Comparison of ENCODE assay signal across 8 cellular contexts in genomic region chr10:107442035-107442505, GRCh38.
A peak's percentile ranks its signal among the peaks of the same experiment; 100 is the strongest.
DNase-seq lines count a peak whose midpoint lies in the region; ATAC-seq and TF ChIP-seq lines count a peak whose summit lies in the region.

No MANE protein-coding gene starts in this region.

- H3K36me3 ChIP-seq in MG63 (no peaks in the 10 kb centered on the region), mesenchymal stem cell (ENCODE audit: control insufficient read depth in 1 of 2, insufficient read depth in 2 of 2, low read depth in 1 of 2, low read length in 2 of 2) (no peaks in the 10 kb centered on the region), tibial artery (no peaks in the 10 kb centered on the region)

- WGBS in mesenchymal stem cell, result 83% methylated on average over 3 of the region's 5 CpGs

- H3K4me3 ChIP-seq in MG63 (peak overlapping the region; percentile 19), mesenchymal stem cell (ENCODE audit: insufficient read depth in 1 of 2, low read depth in 1 of 2, low read length in 2 of 2) (no peak overlapping the region), tibial artery (no peak overlapping the region), coronary artery (no peak overlapping the region)

- H3K27ac ChIP-seq in mesenchymal stem cell (ENCODE audit: low read length, poor library complexity, severe bottlenecking) (no peak overlapping the region), tibial artery (no peak overlapping the region), coronary artery (no peak overlapping the region)

- H3K14ac ChIP-seq in mesenchymal stem cell (ENCODE audit: low read length in 2 of 2), result no peak overlapping the region

- H3K4me2 ChIP-seq in mesenchymal stem cell (ENCODE audit: low read length, poor library complexity, severe bottlenecking), result no peak overlapping the region

- H2AFZ ChIP-seq in mesenchymal stem cell (ENCODE audit: low read depth, low read length), result no peak overlapping the region

- H4K91ac ChIP-seq in mesenchymal stem cell (ENCODE audit: low read length), result no peak overlapping the region

- H3K9me3 ChIP-seq in MG63, result no peaks in the 10 kb centered on the region
- no peaks in the 10 kb centered on the region for H3K9me3 ChIP-seq in mesenchymal stem cell (ENCODE audit: control insufficient read depth, low read length)
- no peaks in the 10 kb centered on the region for H3K9me3 ChIP-seq in tibial artery

- H3K79me1 ChIP-seq in mesenchymal stem cell (replicated peaks; ENCODE audit: low read length, poor library complexity, severe bottlenecking), result no peaks in the 10 kb centered on the region

- no peak overlapping the region for H3K4ac ChIP-seq in mesenchymal stem cell (ENCODE audit: low read depth in 1 of 2, low read length in 2 of 2)

- H2BK120ac ChIP-seq in mesenchymal stem cell (ENCODE audit: low read depth, low read length), result no peak overlapping the region

- H3K27me3 ChIP-seq in MG63 (no peaks in the 10 kb centered on the region), mesenchymal stem cell (ENCODE audit: control insufficient read depth in 1 of 2, insufficient read depth in 1 of 2, low read length in 2 of 2) (no peaks in the 10 kb centered on the region), tibial artery (no peaks in the 10 kb centered on the region)

- H2BK12ac ChIP-seq in mesenchymal stem cell (ENCODE audit: low read length in 2 of 2), result no peak overlapping the region

- H3K18ac ChIP-seq in mesenchymal stem cell (ENCODE audit: low read depth in 1 of 2, low read length in 2 of 2), result peak overlapping the region in 1 of 2 experiments; percentile 54

- no peak overlapping the region for H3K9ac ChIP-seq in mesenchymal stem cell (ENCODE audit: low read length)

- intact Hi-C loops in tibial artery (cut with DNase I; ENCODE audit: low total_unique reads), result no loop called here
- intact Hi-C loops in head of caudate nucleus (cut with DNase I), result no loop called here

- H3K23ac ChIP-seq in mesenchymal stem cell (ENCODE audit: low read length in 2 of 2), result no peak overlapping the region

- no peak overlapping the region for H4K8ac ChIP-seq in mesenchymal stem cell (ENCODE audit: low read length)

- H3K4me1 ChIP-seq in mesenchymal stem cell (ENCODE audit: control insufficient read depth, insufficient read depth, low read depth, low read length) (no peaks in the 10 kb centered on the region), tibial artery (no peaks in the 10 kb centered on the region)

- DNase-seq in MG63 (peak; percentile 3), mesenchymal stem cell (peak; percentile 68), tibial artery (no peak), head of caudate nucleus (no peak), coronary artery (ENCODE audit: low spot score) (no peak)
- DNase-seq in activated CD8-positive, alpha-beta memory T cell treated with anti-CD3 and anti-CD28 coated beads for 24 hours, result no peak

- H2AK5ac ChIP-seq in mesenchymal stem cell (ENCODE audit: low read length, severe bottlenecking), result no peak overlapping the region

- H2BK15ac ChIP-seq in mesenchymal stem cell (ENCODE audit: low read depth, poor library complexity, severe bottlenecking), result no peak overlapping the region

- H2BK5ac ChIP-seq in mesenchymal stem cell (ENCODE audit: low read depth, low read length, poor library complexity, severe bottlenecking), result no peak overlapping the region

- ATAC-seq in GM18867 (IDR thresholded peaks at IDR 0.05; ENCODE audit: unreplicated experiment), result peak; percentile 99
- ATAC-seq in HG02610 (IDR thresholded peaks at IDR 0.05; ENCODE audit: unreplicated experiment), result peak; percentile 99

- TF ChIP-seq CTCF in tibial artery (IDR thresholded peaks at IDR 0.05), result no peak
- TF ChIP-seq CTCF in coronary artery (IDR thresholded peaks at IDR 0.05), result no peak

Comparison
In these comparisons a context has a peak if more than half of its experiments do, and no peak if none do; other contexts are left out.
1. DNase-seq: peak in MG63 (single experiment) and mesenchymal stem cell (single experiment); none in tibial artery (0 of 2), head of caudate nucleus (0 of 42), activated CD8-positive, alpha-beta memory T cell treated with anti-CD3 and anti-CD28 coated beads for 24 hours (single experiment) and coronary artery (single experiment).